Comparison of ENCODE assay signal across 1 cellular context in the genomic region with DNA sequence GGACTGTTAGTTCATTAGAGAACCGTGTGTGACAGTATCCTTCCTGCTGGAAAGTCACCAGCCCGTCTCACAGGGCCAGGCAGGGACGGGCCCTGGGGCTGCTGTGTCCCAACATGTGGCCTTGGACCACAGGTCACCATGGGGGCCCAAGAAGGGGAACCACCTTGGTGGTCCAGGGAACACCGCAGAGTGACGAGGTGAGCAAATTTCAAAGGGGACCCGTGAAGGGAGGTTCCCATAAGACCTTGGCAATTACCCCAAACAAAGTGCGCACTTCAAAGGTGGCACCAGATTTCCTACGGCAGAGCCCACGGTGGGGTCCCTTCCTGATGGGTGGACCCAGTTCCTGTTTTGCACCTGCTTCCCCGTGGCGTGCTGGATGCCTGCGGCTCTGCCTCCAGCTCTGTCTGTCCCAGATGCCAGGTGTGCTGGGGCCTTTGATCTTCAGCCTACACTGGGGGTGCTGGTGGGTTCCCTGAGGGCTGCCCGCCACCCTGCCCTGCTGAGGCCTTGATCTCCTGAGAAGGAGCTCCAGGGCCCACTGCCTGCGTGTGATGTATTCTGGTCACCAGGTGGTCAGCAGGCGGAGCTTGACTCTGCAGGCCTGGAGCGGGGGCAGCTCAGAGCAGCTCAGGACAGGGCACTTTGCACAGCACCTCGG.
TF ChIP-seq lines count a peak whose summit lies in the region.

No MANE protein-coding gene starts in this region.

TF ChIP-seq in HepG2, 621 proteins besides CTCF, POLR2A, EP300 and RAD21 (continued from another document):
- TF ChIP-seq TRAFD1 (CRISPR knock-in tag; IDR thresholded peaks at IDR 0.05; ENCODE audit: borderline replicate concordance), result no peak
- TF ChIP-seq GFI1 (CRISPR knock-in tag; IDR thresholded peaks at IDR 0.05; ENCODE audit: borderline replicate concordance), result no peak
- no peak for TF ChIP-seq KDM3A (CRISPR knock-in tag; IDR thresholded peaks at IDR 0.05; ENCODE audit: low read depth)
- no peak; the same call in none of the 2 replicates for TF ChIP-seq ZMYM2 (CRISPR knock-in tag; IDR thresholded peaks at IDR 0.05)
- TF ChIP-seq GABPB1 (CRISPR knock-in tag; IDR thresholded peaks at IDR 0.05), result no peak; the same call in 1 of the 2 replicates
- no peak for TF ChIP-seq KDM5A (IDR thresholded peaks at IDR 0.05; ENCODE audit: borderline replicate concordance, low read length)
